8 cellular contexts compared by ENCODE assay signal in genomic region chr5:76403963-76404693, GRCh38. TPM values are rescaled to one million over a fixed set of nuclear protein-coding genes. Genes with fewer than 3 reads are reported as not detected.
DNase-seq lines count a peak whose midpoint lies in the region; ATAC-seq and TF ChIP-seq lines count a peak whose summit lies in the region.

No MANE protein-coding gene starts in this region.

- H3K27me3 ChIP-seq in ACC112 (ENCODE audit: insufficient read depth, low read length) (peaks cover 86% of the 10 kb centered on the region), Loucy (ENCODE audit: insufficient read depth, low read length, poor library complexity, severe bottlenecking) (no peaks in the 10 kb centered on the region), heart right ventricle (peaks cover 0 to 46% (median 23%) of the 10 kb centered on the region in 7 donors), sigmoid colon (peaks cover 9 to 30% (median 10%) of the 10 kb centered on the region in 3 donors)

- H2AFZ ChIP-seq in ACC112 (ENCODE audit: low read length, unreplicated experiment): no peak overlapping the region
- H2AFZ ChIP-seq in Loucy (ENCODE audit: low read length): peak overlapping the region; percentile 71

- no peak for TF ChIP-seq EP300 in sigmoid colon (IDR thresholded peaks at IDR 0.05)

- WGBS in heart right ventricle, 2 donors: 11% methylated on average over 32 of the region's 32 CpGs
- 7 to 8% methylated on average over 32 of the region's 32 CpGs for WGBS in sigmoid colon, 2 donors

- peak overlapping the region; percentile 96 for H3K9ac ChIP-seq in Loucy (ENCODE audit: low read depth, low read length, poor library complexity, severe bottlenecking)

- TF ChIP-seq CTCF in Loucy (conservative IDR thresholded peaks at IDR 0.05; ENCODE audit: low read length) (no peak), heart right ventricle (IDR thresholded peaks at IDR 0.05) (peak in 1 of 9 donors; percentile 7), sigmoid colon (IDR thresholded peaks at IDR 0.05) (no peak)

- peak overlapping the region; percentile 89 for H3K4me2 ChIP-seq in Loucy (ENCODE audit: low read depth, low read length, poor library complexity, severe bottlenecking)

- DNase-seq in activated T-cell treated with anti-CD3 and anti-CD28 coated beads for 48 hours (ENCODE audit: low read depth) (peak; percentile 57), heart right ventricle (peak in 1 of 2 donors; percentile 26), sigmoid colon (peak; percentile 67), COR-L47 (lab: John Stamatoyannopoulos, UW) (no peak), KBM-7 (no peak)

- H3K27ac ChIP-seq in ACC112 (ENCODE audit: low read depth, low read length) (no peak overlapping the region), heart right ventricle (peak overlapping the region in 8 of 10 donors; percentile 13 to 97 (median 62)), sigmoid colon (peak overlapping the region; percentile 66 to 77 (median 72))

- intact Hi-C loops in heart right ventricle (cut with DNase I) (loop anchor here in 5 of 10 donors (10.0 kb wide), 3 partner anchors 141 to 171 kb away; no protein-coding TSS in a partner anchor), sigmoid colon (cut with DNase I) (loop anchor here (2.0 to 5.0 kb wide), 2 partner anchors 138 to 179 kb away; no protein-coding TSS in a partner anchor)

- H3K9me2 ChIP-seq in Loucy (replicated peaks; ENCODE audit: low read depth, low read length): no peaks in the 10 kb centered on the region

- peaks cover 25% of the 10 kb centered on the region for H4K20me1 ChIP-seq in Loucy (ENCODE audit: insufficient read depth, low read length, poor library complexity, severe bottlenecking)

- H3K36me3 ChIP-seq in ACC112 (ENCODE audit: insufficient read depth, low read length): no peaks in the 10 kb centered on the region
- no peaks in the 10 kb centered on the region for H3K36me3 ChIP-seq in Loucy (ENCODE audit: insufficient read depth, low read length)
- H3K36me3 ChIP-seq in heart right ventricle: no peaks in the 10 kb centered on the region
- H3K36me3 ChIP-seq in sigmoid colon: no peaks in the 10 kb centered on the region

- H3K79me2 ChIP-seq in ACC112 (ENCODE audit: control insufficient read depth, insufficient read depth, low read length, unreplicated experiment) (no peaks in the 10 kb centered on the region), Loucy (ENCODE audit: insufficient read depth, low read length) (peaks cover 42% of the 10 kb centered on the region)

- H3K4me3 ChIP-seq in ACC112 (ENCODE audit: low read depth, low read length) (peak overlapping the region; percentile 76; the same call in 1 of the 2 replicates), Loucy (ENCODE audit: low read length, poor library complexity, severe bottlenecking) (peak overlapping the region; percentile 92), heart right ventricle (peak overlapping the region in 9 of 10 donors; percentile 51 to 79 (median 64)), sigmoid colon (peak overlapping the region; percentile 33 to 63 (median 58))

- peak; percentile 24 for ATAC-seq in GM19351 (IDR thresholded peaks at IDR 0.05; ENCODE audit: unreplicated experiment)
- ATAC-seq in heart right ventricle: peak in 4 of 8 donors; percentile 10 to 18 (median 16)

- H3K9me3 ChIP-seq in Loucy (ENCODE audit: insufficient read depth, low read depth, low read length): no peaks in the 10 kb centered on the region
- no peaks in the 10 kb centered on the region for H3K9me3 ChIP-seq in heart right ventricle
- no peaks in the 10 kb centered on the region for H3K9me3 ChIP-seq in sigmoid colon

- peaks cover 24% of the 10 kb centered on the region; the same call in 1 of the 2 replicates for H3F3A ChIP-seq in Loucy (ENCODE audit: low read depth)

- TF ChIP-seq POLR2A in sigmoid colon (IDR thresholded peaks at IDR 0.05): no peak

- in situ Hi-C loops in KBM-7 (cut with MboI; ENCODE audit: low pct_unique_long_range_greater_than_20kb, low sequenced_read_pairs): no loop called here

- H3K4me1 ChIP-seq in ACC112 (ENCODE audit: control insufficient read depth, insufficient read depth, low read length, unreplicated experiment) (no peaks in the 10 kb centered on the region), Loucy (ENCODE audit: insufficient read depth, low read length, poor library complexity, severe bottlenecking) (peaks cover 58% of the 10 kb centered on the region), heart right ventricle (peaks cover 0 to 74% (median 19%) of the 10 kb centered on the region in 9 donors), sigmoid colon (peaks cover 0 to 21% (median 11%) of the 10 kb centered on the region in 4 donors)

RNA-seq across cellular contexts. Expression of gene IQGAP2, which starts 1.0 kb away (rescaled TPM):
- total RNA-seq in heart right ventricle (10 to 100 TPM in 1 of 10 donors, 1 to 10 TPM in 9; 2.6 to 22.3 (median 5.3) TPM), sigmoid colon (10 to 100 TPM; 15.0 to 24.6 (median 16.3) TPM)
- polyA plus RNA-seq in heart right ventricle (1 to 10 TPM; 2.5 to 3.1 TPM), sigmoid colon (10 to 100 TPM; 40.5 to 85.3 (median 67.3) TPM)

Comparison
In these comparisons a context has a peak if more than half of its experiments do, and no peak if none do; other contexts are left out.
1. DNase-seq: peak in activated T-cell treated with anti-CD3 and anti-CD28 coated beads for 48 hours (single experiment) and sigmoid colon (single experiment); none in COR-L47 (single experiment) and KBM-7 (single experiment).
2. Peak in every context shown above with its lines, with median percentiles within 50 percentile points of each other: H3K4me3 ChIP-seq.